In genomic region chr11:57484141-57484710, GRCh38 we compare ENCODE assay signal across 12 cellular contexts. TPM values are rescaled to one million over a fixed set of nuclear protein-coding genes. Genes with fewer than 3 reads are reported as not detected.
A peak's percentile ranks its signal among the peaks of the same experiment; 100 is the strongest.
DNase-seq lines count a peak whose midpoint lies in the region; ATAC-seq and TF ChIP-seq lines count a peak whose summit lies in the region.
"Had no signal": no experiment of that assay in that cellular context is flagged by ENCODE, and none has a peak within 500 bp of the region (broad histone marks: within the 10 kb centered on the region; RNA-seq: fewer than 3 reads in every experiment).

No MANE protein-coding gene starts in this region.

- H3K27me3 Mint-ChIP-seq in endothelial cell (ENCODE audit: unreplicated experiment): peaks cover 11% of the 10 kb centered on the region

- ATAC-seq in GM21367 (IDR thresholded peaks at IDR 0.05; ENCODE audit: unreplicated experiment): peak; percentile 44
- peak; percentile 68 for ATAC-seq in HG03175 (IDR thresholded peaks at IDR 0.05; ENCODE audit: unreplicated experiment)
- no peak for ATAC-seq in GM21723 (IDR thresholded peaks at IDR 0.05; ENCODE audit: unreplicated experiment)

- no peaks in the 10 kb centered on the region for H3K27me3 ChIP-seq in GM06990 (replicated peaks; ENCODE audit: control insufficient read depth, insufficient read depth, low read length)

- peak; percentile 54 for DNase-seq in GM06990 (ENCODE audit: extremely low read depth, insufficient read length)
- no peak for DNase-seq in RWPE1 (ENCODE audit: low spot score)
- no peak for DNase-seq in activated CD8-positive, alpha-beta memory T cell treated with anti-CD3 and anti-CD28 coated beads for 24 hours
- DNase-seq in endothelial cell (ENCODE audit: low spot score): no peak
- DNase-seq in C1 segment of cervical spinal cord (lab: John Stamatoyannopoulos, UW): no peak
- DNase-seq: stimulated activated naive CD4-positive, alpha-beta T cell had no signal

- CTCF ChIA-PET in RWPE1 (lab: Yijun Ruan, JAX): interaction anchor here (0.6 to 2.2 kb wide), 6 partner anchors 9 to 26 kb away, joined by 3 to 9 read pairs (median 4); no protein-coding TSS in a partner anchor

- no peaks in the 10 kb centered on the region; the same call in none of the 2 replicates for H3K36me3 ChIP-seq in GM06990 (ENCODE audit: control insufficient read depth, insufficient read depth, low read length)

- no peaks in the 10 kb centered on the region for H3K9me3 Mint-ChIP-seq in endothelial cell (ENCODE audit: unreplicated experiment)

- POLR2A ChIA-PET in RWPE1 (lab: Yijun Ruan, JAX; ENCODE audit: low non-redundant PET): no interaction called here

- H3K36me3 Mint-ChIP-seq in endothelial cell (ENCODE audit: low read depth, unreplicated experiment): peaks cover 11% of the 10 kb centered on the region
- H3K36me3 Mint-ChIP-seq: brain had no signal

- no peak overlapping the region for H3K4me3 ChIP-seq in GM06990 (replicated peaks; ENCODE audit: low read depth, low read length)

- H3K27ac ChIP-seq in RWPE1: peak overlapping the region; percentile 65

- H3K4me3 Mint-ChIP-seq in endothelial cell (ENCODE audit: unreplicated experiment): no peak overlapping the region

- H3K27ac Mint-ChIP-seq in endothelial cell (ENCODE audit: unreplicated experiment): no peak overlapping the region

- no peak for TF ChIP-seq CTCF in GM06990 (IDR thresholded peaks at IDR 0.05; ENCODE audit: insufficient read depth, low read length, poor library complexity, severe bottlenecking)
- no peak for TF ChIP-seq CTCF in RWPE1 (conservative IDR thresholded peaks at IDR 0.05; ENCODE audit: low read depth)
- TF ChIP-seq CTCF in endothelial cell (IDR thresholded peaks at IDR 0.05; ENCODE audit: unreplicated experiment): no peak

- H3K4me1 Mint-ChIP-seq in endothelial cell (ENCODE audit: unreplicated experiment): peaks cover 11% of the 10 kb centered on the region

RNA-seq across cellular contexts. Expression of gene RTN4RL2, which starts 23.9 kb away (rescaled TPM):
- total RNA-seq in endothelial cell (ENCODE audit: unreplicated experiment): 0.62 TPM

RNA-seq across cellular contexts. Expression of gene SLC43A1, which starts 31.3 kb away (rescaled TPM):
- 10.4 TPM for total RNA-seq in endothelial cell (ENCODE audit: unreplicated experiment)

RNA-seq across cellular contexts. Expression of gene TIMM10, which starts 46.3 kb away (rescaled TPM):
- 60.2 TPM for total RNA-seq in endothelial cell (ENCODE audit: unreplicated experiment)

RNA-seq across cellular contexts. Expression of gene SMTNL1, which starts 53.2 kb away (rescaled TPM):
- total RNA-seq in endothelial cell (ENCODE audit: unreplicated experiment): 45.2 TPM
- total RNA-seq: lung microvascular endothelial cell, RPMI7951 had no signal

RNA-seq across cellular contexts. Expression of gene SLC43A3, which starts 57.3 kb away (rescaled TPM):
- 17.5 TPM for total RNA-seq in endothelial cell (ENCODE audit: unreplicated experiment)
